1 cellular context compared by ENCODE assay signal in the genomic region with DNA sequence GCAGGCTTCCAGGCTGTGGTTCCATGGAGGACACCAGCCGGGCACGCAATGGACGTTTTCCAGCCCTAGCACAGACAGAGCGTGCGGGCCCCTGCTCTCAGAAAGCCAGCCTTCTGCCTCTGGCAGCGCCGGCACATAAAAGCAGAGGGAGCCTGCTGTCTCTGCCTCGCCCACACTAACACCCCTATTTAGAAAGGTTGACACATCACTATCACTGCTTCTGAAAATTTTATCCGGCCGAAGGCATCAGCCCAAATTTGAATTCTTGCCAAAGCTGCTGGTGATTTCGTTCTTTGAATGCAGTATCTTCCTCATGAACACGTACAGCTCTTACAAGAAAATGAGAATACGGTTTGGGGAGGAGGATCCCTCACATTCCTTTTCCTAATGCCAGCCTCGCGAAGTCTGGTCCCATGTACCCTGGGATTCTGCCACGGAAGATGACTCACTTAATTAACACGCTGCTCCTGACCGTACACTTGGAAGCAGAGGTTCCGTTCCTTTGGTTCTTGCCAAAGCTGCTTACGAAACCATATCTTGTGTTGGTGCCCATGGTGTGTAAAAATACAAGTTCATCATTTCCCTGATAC.
TF ChIP-seq lines count a peak whose summit lies in the region.

No MANE protein-coding gene starts in this region.

TF ChIP-seq in H1, 55 proteins besides CTCF, POLR2A, EP300 and RAD21:
- TF ChIP-seq CHD2 (IDR thresholded peaks at IDR 0.05; ENCODE audit: low read length) (no peak), CREB1 (IDR thresholded peaks at IDR 0.05) (no peak), BRCA1 (IDR thresholded peaks at IDR 0.05; ENCODE audit: low read depth, low read length) (no peak)
